8 cellular contexts compared by ENCODE assay signal in the genomic region with DNA sequence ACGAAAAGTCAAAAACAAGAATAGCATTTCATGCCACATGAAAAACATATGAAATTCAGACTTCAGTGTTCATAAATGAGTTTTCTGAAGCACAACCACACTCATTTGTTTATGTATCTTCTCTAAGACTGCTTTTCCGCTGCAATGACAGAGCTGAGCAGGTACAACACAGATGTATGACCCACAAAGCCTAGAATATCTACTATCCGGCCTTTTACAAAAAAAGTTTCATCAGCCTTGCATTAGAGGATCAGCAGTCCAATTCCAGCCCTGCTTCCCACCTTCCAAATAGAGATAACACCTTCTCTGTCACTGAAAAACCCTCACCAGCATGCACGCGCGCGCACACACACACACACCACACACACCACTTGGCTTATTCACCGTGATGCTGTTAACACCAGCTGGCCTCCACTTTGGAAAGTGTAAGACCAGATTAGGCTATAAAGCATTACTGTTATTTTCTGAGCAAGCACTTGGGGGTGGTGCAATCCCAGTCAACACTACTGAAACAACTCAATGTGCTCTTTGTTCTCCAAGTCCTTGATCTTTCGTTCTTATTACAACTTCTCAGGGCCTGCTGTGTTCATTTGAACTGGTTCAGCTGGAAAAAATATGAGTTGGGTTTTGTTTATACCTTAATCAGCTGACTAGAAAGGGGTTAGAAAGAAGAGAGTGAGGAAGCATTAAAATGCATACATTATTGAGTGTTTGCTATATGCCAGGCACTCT.
DNase-seq lines count a peak whose midpoint lies in the region; ATAC-seq lines count a peak whose summit lies in the region.

No MANE protein-coding gene starts in this region.

- H3K9me3 ChIP-seq in KOPT-K1 (ENCODE audit: insufficient read depth, low read length, poor library complexity, severe bottlenecking) = no peaks in the 10 kb centered on the region

- ATAC-seq in HG03159 (IDR thresholded peaks at IDR 0.05; ENCODE audit: unreplicated experiment) (no peak), GM19397 (IDR thresholded peaks at IDR 0.05; ENCODE audit: unreplicated experiment) (no peak), GM21717 (IDR thresholded peaks at IDR 0.05; ENCODE audit: unreplicated experiment) (no peak)

- DNase-seq in DMS 273 treated with DMSO at 0.1 percent for 48 hours (lab: John Stamatoyannopoulos, UW) (peak; percentile 56), iris pigment epithelial cell (ENCODE audit: low read depth) (peak; percentile 28), T-helper 9 cell (no peak)

- no peaks in the 10 kb centered on the region for H3K36me3 ChIP-seq in KOPT-K1 (ENCODE audit: insufficient read depth, low read length)

- H3K27ac ChIP-seq in KOPT-K1 (ENCODE audit: low read depth, low read length, poor library complexity, severe bottlenecking) (peak overlapping the region; percentile 91), angular gyrus (ENCODE audit: low read depth, low read length) (peak overlapping the region; percentile 38)
